8 cellular contexts compared by ENCODE assay signal in genomic region chr12:55716582-55717396, GRCh38. TPM values are rescaled to one million over a fixed set of nuclear protein-coding genes. Genes with fewer than 3 reads are reported as not detected.
DNase-seq lines count a peak whose midpoint lies in the region; ATAC-seq and TF ChIP-seq lines count a peak whose summit lies in the region.

No MANE protein-coding gene starts in this region.

- WGBS in ectodermal cell, 2 experiments, result 6 to 7% methylated on average over 15 to 17 of the region's 18 CpGs

- H3K27me3 ChIP-seq in ectodermal cell (ENCODE audit: control insufficient read depth, insufficient read depth, low read length, poor library complexity, severe bottlenecking), result peaks cover 6% of the 10 kb centered on the region

- intact Hi-C loops in head of caudate nucleus (cut with DNase I), result no loop called here

- peak overlapping the region; percentile 87 for H3K27ac Mint-ChIP-seq in neural crest cell (ENCODE audit: unreplicated experiment)

- no peak overlapping the region for H3K27ac ChIP-seq in ectodermal cell (ENCODE audit: insufficient read depth, low read depth, low read length, poor library complexity, severe bottlenecking)

- peaks cover 2% of the 10 kb centered on the region for H3K27me3 Mint-ChIP-seq in activated T-cell treated with anti-CD3 and anti-CD28 coated beads, Interleukin-2, amount 50 U/mL, for 4 hours (ENCODE audit: low read depth)
- peaks cover 29% of the 10 kb centered on the region for H3K27me3 Mint-ChIP-seq in neural crest cell (ENCODE audit: low read depth)

- H3K9me3 ChIP-seq in ectodermal cell (ENCODE audit: control insufficient read depth, low read length), result no peaks in the 10 kb centered on the region

- H3K36me3 ChIP-seq in ectodermal cell (ENCODE audit: control insufficient read depth, insufficient read depth, low read length), result no peaks in the 10 kb centered on the region

- H3K4me1 ChIP-seq in ectodermal cell (ENCODE audit: control insufficient read depth, insufficient read depth, low read length), result peaks cover 33% of the 10 kb centered on the region

- H3K36me3 Mint-ChIP-seq in activated T-cell treated with anti-CD3 and anti-CD28 coated beads, Interleukin-2, amount 50 U/mL, for 4 hours (ENCODE audit: insufficient read depth), result no peaks in the 10 kb centered on the region
- H3K36me3 Mint-ChIP-seq in neural crest cell (ENCODE audit: low read depth), result no peaks in the 10 kb centered on the region

- H3K4me3 Mint-ChIP-seq in activated T-cell treated with anti-CD3 and anti-CD28 coated beads, Interleukin-2, amount 50 U/mL, for 4 hours, result peak overlapping the region; percentile 92
- H3K4me3 Mint-ChIP-seq in neural crest cell, result peak overlapping the region; percentile 94

- no peaks in the 10 kb centered on the region for H3K9me3 Mint-ChIP-seq in activated T-cell treated with anti-CD3 and anti-CD28 coated beads, Interleukin-2, amount 50 U/mL, for 4 hours
- H3K9me3 Mint-ChIP-seq in neural crest cell, result no peaks in the 10 kb centered on the region

- no peak for ATAC-seq in activated T-cell treated with anti-CD3 and anti-CD28 coated beads, Interleukin-2, amount 50 U/mL, for 4 hours

- no peak for TF ChIP-seq CTCF in neural crest cell (conservative IDR thresholded peaks at IDR 0.05)

- peaks cover 29% of the 10 kb centered on the region for H3K4me1 Mint-ChIP-seq in activated T-cell treated with anti-CD3 and anti-CD28 coated beads, Interleukin-2, amount 50 U/mL, for 4 hours (ENCODE audit: low read depth)
- H3K4me1 Mint-ChIP-seq in neural crest cell, result peaks cover 41% of the 10 kb centered on the region

- peak overlapping the region; percentile 90 for H3K4me3 ChIP-seq in ectodermal cell (ENCODE audit: insufficient read depth, low read depth, low read length)

- no peak for DNase-seq in activated T-cell treated with anti-CD3 and anti-CD28 coated beads, Interleukin-2, amount 50 U/mL, for 4 hours
- DNase-seq in activated T-cell treated with anti-CD3 and anti-CD28 coated beads, Interleukin-2, amount 50 U/mL, for 1 hour, result no peak
- DNase-seq in NOMO-1 treated with dmso at 0.1 percent for 144 hours (lab: John Stamatoyannopoulos, UW; ENCODE audit: unreplicated experiment), result peak; percentile 70
- DNase-seq in neural crest cell (ENCODE audit: low read depth, low spot score), result no peak
- no peak for DNase-seq in head of caudate nucleus
- no peak for DNase-seq in NCI-H1436 (lab: John Stamatoyannopoulos, UW)
- no peak for DNase-seq in KG1 (lab: John Stamatoyannopoulos, UW)

RNA-seq across cellular contexts. Expression of gene BLOC1S1, which starts 0.9 kb away (rescaled TPM):
- total RNA-seq in activated T-cell treated with anti-CD3 and anti-CD28 coated beads, Interleukin-2, amount 50 U/mL, for 4 hours, result 10 to 100 TPM; 60.7 to 65.7 (median 61.7) TPM
- 87.3 TPM for polyA plus RNA-seq in ectodermal cell (2013, experiment 1 of 4)
- 74.4 TPM for polyA plus RNA-seq in ectodermal cell (2013, experiment 2 of 4)
- 83.9 TPM for polyA plus RNA-seq in ectodermal cell (2013, experiment 3 of 4)
- 86.3 TPM for polyA plus RNA-seq in ectodermal cell (2013, experiment 4 of 4)
- 105 and 111 TPM in 2 replicates for total RNA-seq in neural crest cell

RNA-seq across cellular contexts. Expression of gene RDH5, which starts 3.4 kb away (rescaled TPM):
- 1 to 10 TPM; 3.9 to 7.4 (median 5.1) TPM for total RNA-seq in activated T-cell treated with anti-CD3 and anti-CD28 coated beads, Interleukin-2, amount 50 U/mL, for 4 hours
- 11.7 TPM for polyA plus RNA-seq in ectodermal cell (2013, experiment 1 of 4)
- polyA plus RNA-seq in ectodermal cell (2013, experiment 2 of 4), result 9.5 TPM
- 5.1 TPM for polyA plus RNA-seq in ectodermal cell (2013, experiment 3 of 4)
- polyA plus RNA-seq in ectodermal cell (2013, experiment 4 of 4), result 7.1 TPM
- total RNA-seq in neural crest cell, result 10.4 and 14.2 TPM in 2 replicates

RNA-seq across cellular contexts. Expression of gene ITGA7, which starts 9.1 kb away (rescaled TPM):
- 1 to 10 TPM in 2 of 3 donors, under 1 TPM in 1; 0.91 to 1.4 (median 1.3) TPM for total RNA-seq in activated T-cell treated with anti-CD3 and anti-CD28 coated beads, Interleukin-2, amount 50 U/mL, for 4 hours
- polyA plus RNA-seq in ectodermal cell (2013, experiment 1 of 4), result 110 TPM
- polyA plus RNA-seq in ectodermal cell (2013, experiment 2 of 4), result 117 TPM
- 90.5 TPM for polyA plus RNA-seq in ectodermal cell (2013, experiment 3 of 4)
- 99.9 TPM for polyA plus RNA-seq in ectodermal cell (2013, experiment 4 of 4)
- total RNA-seq in neural crest cell, result 57.9 and 63.7 TPM in 2 replicates

RNA-seq across cellular contexts. Expression of gene CD63, which starts 12.0 kb away (rescaled TPM):
- total RNA-seq in activated T-cell treated with anti-CD3 and anti-CD28 coated beads, Interleukin-2, amount 50 U/mL, for 4 hours, result 100 to 1,000 TPM; 158 to 177 (median 177) TPM
- 324 TPM for polyA plus RNA-seq in ectodermal cell (2013, experiment 1 of 4)
- 362 TPM for polyA plus RNA-seq in ectodermal cell (2013, experiment 2 of 4)
- polyA plus RNA-seq in ectodermal cell (2013, experiment 3 of 4), result 287 TPM
- polyA plus RNA-seq in ectodermal cell (2013, experiment 4 of 4), result 360 TPM
- total RNA-seq in neural crest cell, result 535 and 560 TPM in 2 replicates

RNA-seq across cellular contexts. Expression of gene GDF11, which starts 26.1 kb away (rescaled TPM):
- 10 to 100 TPM; 12.3 to 15.5 (median 14.5) TPM for total RNA-seq in activated T-cell treated with anti-CD3 and anti-CD28 coated beads, Interleukin-2, amount 50 U/mL, for 4 hours
- polyA plus RNA-seq in ectodermal cell (2013, experiment 1 of 4), result 46.1 TPM
- 51.2 TPM for polyA plus RNA-seq in ectodermal cell (2013, experiment 2 of 4)
- 45.1 TPM for polyA plus RNA-seq in ectodermal cell (2013, experiment 3 of 4)
- polyA plus RNA-seq in ectodermal cell (2013, experiment 4 of 4), result 49.0 TPM
- total RNA-seq in neural crest cell, result 66.6 and 67.0 TPM in 2 replicates

Comparison
In these comparisons a context has a peak if more than half of its experiments do, and no peak if none do; other contexts are left out.
1. RNA of gene ITGA7, which starts 9.1 kb away (total RNA-seq): 57.9 to 63.7 TPM in neural crest cell; 0.91 to 1.4 TPM in activated T-cell treated with anti-CD3 and anti-CD28 coated beads, Interleukin-2, amount 50 U/mL, for 4 hours; every median in the first group is over 10 times any median in the second.